Comparison of ENCODE assay signal across 23 cellular contexts in the genomic region with DNA sequence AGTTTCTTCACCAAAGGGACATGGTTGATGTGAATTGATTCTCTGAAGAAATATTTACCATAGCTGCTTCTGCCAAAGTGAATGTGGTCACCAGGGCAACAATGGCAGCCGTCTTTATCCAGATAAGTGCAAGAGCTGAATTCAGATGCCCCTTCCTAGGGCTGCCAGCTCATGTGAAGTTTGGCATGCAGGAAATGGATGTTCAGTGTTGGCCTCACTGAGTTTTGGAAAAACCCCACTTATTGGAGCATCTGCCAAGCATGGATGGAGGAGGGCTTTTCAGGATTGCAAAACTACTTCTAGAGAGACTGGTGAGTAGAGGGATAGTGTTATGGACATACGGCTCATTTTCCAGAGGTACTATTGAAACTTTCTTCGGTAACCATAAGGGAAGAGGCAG.
DNase-seq lines count a peak whose midpoint lies in the region; TF ChIP-seq lines count a peak whose summit lies in the region.
"Had no signal": no experiment of that assay in that cellular context is flagged by ENCODE, and none has a peak within 500 bp of the region (broad histone marks: within the 10 kb centered on the region; RNA-seq: fewer than 3 reads in every experiment).

No MANE protein-coding gene starts in this region.

- H2AFZ ChIP-seq in PC-9 (no peak overlapping the region), trophoblast cell (ENCODE audit: insufficient read depth, low read length, poor library complexity) (no peak overlapping the region)

- no peaks in the 10 kb centered on the region for H3K36me3 ChIP-seq in PC-9 (ENCODE audit: low read depth)
- no peaks in the 10 kb centered on the region for H3K36me3 ChIP-seq in endodermal cell (ENCODE audit: control insufficient read depth, insufficient read depth, low read length)
- peaks cover 0 to 5% of the 10 kb centered on the region in 2 experiments for H3K36me3 ChIP-seq in trophoblast cell (ENCODE audit: control insufficient read depth in 1 of 2, insufficient read depth in 2 of 2, low read length in 2 of 2)
- H3K36me3 ChIP-seq: BE2C, heart right ventricle had no signal

- 86 to 100% methylated on average over 2 to 3 of the region's 3 CpGs for WGBS in endodermal cell (ENCODE audit: insufficient coverage in 1 of 2, insufficient read length in 1 of 2), 2 experiments
- WGBS in trophoblast cell (ENCODE audit: extremely low coverage, insufficient coverage, insufficient read length), result no CpG with 5 or more reads among the region's 3 CpGs

- H4K20me1 ChIP-seq in PC-9 (ENCODE audit: insufficient read depth), result no peaks in the 10 kb centered on the region; the same call in 1 of the 2 replicates

- peaks cover 42% of the 10 kb centered on the region for H3F3A ChIP-seq in PC-9 (ENCODE audit: insufficient read depth, low read depth)

- no peak overlapping the region for H3K4ac ChIP-seq in trophoblast cell (ENCODE audit: low read depth, low read length)

- no peak overlapping the region for H2BK120ac ChIP-seq in trophoblast cell (ENCODE audit: insufficient read depth, low read length, poor library complexity)

- peak overlapping the region; percentile 60 for H3K27ac ChIP-seq in PC-9
- no peak overlapping the region for H3K27ac ChIP-seq in endodermal cell (ENCODE audit: low read depth, low read length)
- no peak overlapping the region for H3K27ac ChIP-seq in trophoblast cell (ENCODE audit: low read depth, low read length)
- H3K27ac ChIP-seq: KMS-11, SK-N-MC, testis had no signal

- CTCF ChIA-PET in Calu3 (lab: Charles Lee), result interaction anchor here (0.6 to 1.3 kb wide), 2 partner anchors 9 to 199 kb away, joined by 3 to 11 read pairs; no protein-coding TSS in a partner anchor
- CTCF ChIA-PET in PC-9 (lab: Charles Lee), result interaction anchor here (1.0 kb wide), 1 partner anchor 13 kb away, joined by 6 read pairs; no protein-coding TSS in a partner anchor

- no peaks in the 10 kb centered on the region for H3K27me3 ChIP-seq in PC-9 (ENCODE audit: insufficient read depth, low read depth)
- H3K27me3 ChIP-seq in endodermal cell (ENCODE audit: control insufficient read depth, insufficient read depth, low read length, poor library complexity, severe bottlenecking), result no peaks in the 10 kb centered on the region
- no peaks in the 10 kb centered on the region for H3K27me3 ChIP-seq in trophoblast cell (ENCODE audit: insufficient read depth, low read length)
- H3K27me3 ChIP-seq: BE2C, heart right ventricle, testis had no signal

- peak overlapping the region; percentile 22 for H3K27ac Mint-ChIP-seq in Calu3 (ENCODE audit: unreplicated experiment)
- peak overlapping the region; percentile 79 for H3K27ac Mint-ChIP-seq in endodermal cell
- H3K27ac Mint-ChIP-seq in osteocyte (ENCODE audit: unreplicated experiment), result no peak overlapping the region
- H3K27ac Mint-ChIP-seq: dendritic cell treated with granulocyte-macrophage colony-stimulating factor and Interleukin-4, amounts not matched to agents 40 ng/mL and 50 ng/mL, for 4 days; naive thymus-derived CD8-positive, alpha-beta T cell had no signal

- no peak overlapping the region for H4K91ac ChIP-seq in trophoblast cell (ENCODE audit: low read depth, low read length)

- H3K4me1 ChIP-seq in PC-9 (replicated peaks; ENCODE audit: insufficient read depth) (peaks cover 62% of the 10 kb centered on the region), endodermal cell (ENCODE audit: control insufficient read depth, insufficient read depth, low read length) (peaks cover 7% of the 10 kb centered on the region), trophoblast cell (ENCODE audit: control insufficient read depth in 1 of 2, insufficient read depth in 2 of 2, low read length in 2 of 2) (peaks cover 9 to 25% of the 10 kb centered on the region in 2 experiments)
- H3K4me1 ChIP-seq: BE2C had no signal

- H3K4me2 ChIP-seq in PC-9, result peak overlapping the region; percentile 55
- H3K4me2 ChIP-seq in trophoblast cell (ENCODE audit: low read length), result no peak overlapping the region
- H3K4me2 ChIP-seq: KMS-11 had no signal

- H3K9me2 ChIP-seq in PC-9 (ENCODE audit: insufficient read depth), result no peaks in the 10 kb centered on the region

- H3K9me3 ChIP-seq in PC-9 (ENCODE audit: insufficient read depth, low read depth) (no peaks in the 10 kb centered on the region), endodermal cell (ENCODE audit: control insufficient read depth, low read length) (no peaks in the 10 kb centered on the region), trophoblast cell (ENCODE audit: insufficient read depth, low read depth, low read length) (no peaks in the 10 kb centered on the region)
- H3K9me3 ChIP-seq: BE2C, heart right ventricle, testis had no signal

- no peak overlapping the region for H2BK5ac ChIP-seq in trophoblast cell (ENCODE audit: low read depth, low read length, poor library complexity)

- H3K4me1 Mint-ChIP-seq in Calu3 (ENCODE audit: low read depth, unreplicated experiment) (peaks cover 62% of the 10 kb centered on the region), endodermal cell (peaks cover 66% of the 10 kb centered on the region), osteocyte (ENCODE audit: unreplicated experiment) (peaks cover 34% of the 10 kb centered on the region)
- H3K4me1 Mint-ChIP-seq: naive thymus-derived CD8-positive, alpha-beta T cell had no signal

- BruUV-seq in Calu3 (replicated peaks; lab: Mats Ljungman, UMichigan) (no TSS peak), PC-9 (replicated peaks; lab: Mats Ljungman, UMichigan) (no TSS peak)

- H3K18ac ChIP-seq in trophoblast cell (ENCODE audit: low read length), result peak overlapping the region; percentile 7

- H3K79me1 ChIP-seq in trophoblast cell (ENCODE audit: low read length), result peaks cover 2% of the 10 kb centered on the region

- no peak overlapping the region for H4K8ac ChIP-seq in trophoblast cell (ENCODE audit: low read depth, low read length)

- H2BK12ac ChIP-seq in trophoblast cell (ENCODE audit: low read length), result peak overlapping the region; percentile 69

- H3K27me3 Mint-ChIP-seq in Calu3 (ENCODE audit: unreplicated experiment) (no peaks in the 10 kb centered on the region), endodermal cell (ENCODE audit: insufficient read depth) (peaks cover 3% of the 10 kb centered on the region), osteocyte (ENCODE audit: unreplicated experiment) (no peaks in the 10 kb centered on the region)
- H3K27me3 Mint-ChIP-seq: dendritic cell treated with granulocyte-macrophage colony-stimulating factor and Interleukin-4, amounts not matched to agents 40 ng/mL and 50 ng/mL, for 4 days had no signal

- H3K4me3 ChIP-seq in PC-9, result no peak overlapping the region
- H3K4me3 ChIP-seq in endodermal cell (ENCODE audit: low read length), result peak overlapping the region; percentile 31
- no peak overlapping the region for H3K4me3 ChIP-seq in trophoblast cell (ENCODE audit: low read depth, low read length)
- H3K4me3 ChIP-seq: GM12878, heart right ventricle, SK-N-MC, testis had no signal

- no peak overlapping the region for H3K14ac ChIP-seq in trophoblast cell (ENCODE audit: low read length)

- intact Hi-C loops in Calu3 (cut with micrococcal nuclease; ENCODE audit: unreplicated experiment), result no loop called here
- intact Hi-C loops in PC-9 (cut with micrococcal nuclease; ENCODE audit: unreplicated experiment), result loop anchor here (10.0 kb wide), 1 partner anchor 299 kb away; the partner anchor contains the start of genes ARL6IP6 and PRPF40A
- intact Hi-C loops in cardiac septum (cut with DNase I), result loop anchor here (5.0 kb wide), 1 partner anchor 79 kb away; the partner anchor contains the start of gene FMNL2

- H2AK5ac ChIP-seq in trophoblast cell (ENCODE audit: low read length), result peak overlapping the region; percentile 35

- POLR2A ChIA-PET in PC-9 (lab: Charles Lee; ENCODE audit: unreplicated experiment), result no interaction called here

- no peak overlapping the region for H3K4me3 Mint-ChIP-seq in Calu3 (ENCODE audit: low read depth, unreplicated experiment)
- no peak overlapping the region for H3K4me3 Mint-ChIP-seq in endodermal cell
- no peak overlapping the region for H3K4me3 Mint-ChIP-seq in osteocyte (ENCODE audit: unreplicated experiment)
- H3K4me3 Mint-ChIP-seq: brain; dendritic cell treated with granulocyte-macrophage colony-stimulating factor and Interleukin-4, amounts not matched to agents 40 ng/mL and 50 ng/mL, for 4 days; naive thymus-derived CD8-positive, alpha-beta T cell had no signal

- DNase-seq in Calu3 (no peak), PC-9 (no peak), endodermal cell (no peak), trophoblast cell (no peak), osteocyte (ENCODE audit: extremely low spot score, unreplicated experiment) (no peak), DMS153 (lab: John Stamatoyannopoulos, UW) (no peak), cardiac septum (ENCODE audit: low spot score) (no peak), NCI-H2196 treated with DMSO at 0.1 percent for 48 hours (lab: John Stamatoyannopoulos, UW; ENCODE audit: unreplicated experiment) (no peak)
- DNase-seq: BE2C; GDM1; heart right ventricle; naive thymus-derived CD8-positive, alpha-beta T cell; NCI-H1092 treated with DMSO at 0.1 percent for 48 hours; NCI-H2081 treated with DMSO at 0.1 percent for 48 hours; NCI-H748 treated with DMSO at 0.1 percent for 48 hours; OCI-M1; T1000; testis had no signal

- H3K9ac ChIP-seq in endodermal cell (ENCODE audit: extremely low read depth, low read length, poor library complexity, severe bottlenecking) (no peak overlapping the region), trophoblast cell (ENCODE audit: low read length) (no peak overlapping the region)
- H3K9ac ChIP-seq: KMS-11 had no signal

- TF ChIP-seq CTCF in Calu3 (IDR thresholded peaks at IDR 0.05; ENCODE audit: unreplicated experiment) (no peak), PC-9 (conservative IDR thresholded peaks at IDR 0.05) (no peak), endodermal cell (conservative IDR thresholded peaks at IDR 0.05) (no peak), osteocyte (IDR thresholded peaks at IDR 0.05) (no peak)

- H3K23ac ChIP-seq in trophoblast cell (ENCODE audit: low read length), result no peak overlapping the region

- no peaks in the 10 kb centered on the region for H3K9me3 Mint-ChIP-seq in Calu3 (ENCODE audit: low read depth, unreplicated experiment)
- no peaks in the 10 kb centered on the region for H3K9me3 Mint-ChIP-seq in endodermal cell
- no peaks in the 10 kb centered on the region for H3K9me3 Mint-ChIP-seq in osteocyte (ENCODE audit: unreplicated experiment)
- H3K9me3 Mint-ChIP-seq: brain; dendritic cell treated with granulocyte-macrophage colony-stimulating factor and Interleukin-4, amounts not matched to agents 40 ng/mL and 50 ng/mL, for 4 days; naive thymus-derived CD8-positive, alpha-beta T cell had no signal

- H3K79me2 ChIP-seq in PC-9 (ENCODE audit: low read depth) (peaks cover 89% of the 10 kb centered on the region), trophoblast cell (ENCODE audit: control insufficient read depth, insufficient read depth, low read length, poor library complexity) (no peaks in the 10 kb centered on the region)

- H3K36me3 Mint-ChIP-seq in Calu3 (ENCODE audit: insufficient read depth, unreplicated experiment) (no peaks in the 10 kb centered on the region), endodermal cell (ENCODE audit: low read depth) (no peaks in the 10 kb centered on the region), osteocyte (ENCODE audit: unreplicated experiment) (peaks cover 4% of the 10 kb centered on the region)
- H3K36me3 Mint-ChIP-seq: naive thymus-derived CD8-positive, alpha-beta T cell had no signal

- no peak overlapping the region for H4K12ac ChIP-seq in trophoblast cell (ENCODE audit: low read depth, low read length)
